ENCODE assay signal across 1 cellular context in the genomic region with DNA sequence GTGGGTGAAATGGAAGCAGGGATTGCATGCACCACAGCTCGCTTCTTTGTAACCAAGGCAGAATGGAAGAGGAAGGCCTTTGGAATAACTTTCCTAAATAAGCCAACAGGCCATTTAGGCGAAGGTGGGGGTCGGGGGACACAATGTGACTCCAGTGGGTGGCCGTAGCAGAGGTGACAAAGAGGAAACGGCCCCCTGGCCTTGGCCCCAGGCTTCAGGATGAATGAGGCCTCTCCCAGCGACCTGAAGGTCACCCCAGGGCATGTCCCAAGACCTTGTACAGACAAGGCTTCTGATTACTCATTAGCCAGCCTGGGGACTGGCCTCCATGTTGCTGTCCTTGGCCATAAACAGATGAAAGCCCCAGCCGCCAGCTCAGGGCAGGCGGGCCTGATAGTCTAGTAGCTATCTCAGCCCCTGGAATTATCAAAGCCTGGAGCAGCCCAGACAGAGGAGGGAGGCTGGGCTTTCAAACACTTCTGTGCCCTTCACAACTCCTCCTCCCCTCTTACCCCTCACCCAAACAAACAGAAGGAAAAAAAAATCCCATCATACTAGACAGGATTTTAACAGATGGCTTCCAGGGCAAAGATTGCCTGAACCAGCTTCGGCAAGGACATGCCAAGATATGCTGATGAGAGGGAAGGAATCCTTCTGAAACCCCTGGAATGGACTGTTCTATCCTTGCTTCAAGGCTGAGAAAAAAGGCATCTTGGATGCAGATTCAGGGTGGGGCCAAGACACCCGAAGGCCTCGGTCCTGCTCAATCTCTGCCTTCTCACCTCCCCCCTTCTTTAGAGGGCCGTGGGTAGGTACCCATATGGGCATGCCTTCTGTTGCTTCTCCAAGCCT.
TF ChIP-seq lines count a peak whose summit lies in the region.

No MANE protein-coding gene starts in this region.

TF ChIP-seq in HepG2, 621 proteins besides CTCF, POLR2A, EP300 and RAD21 (continued from another document and continues in another):
- TF ChIP-seq, protein P1, sequence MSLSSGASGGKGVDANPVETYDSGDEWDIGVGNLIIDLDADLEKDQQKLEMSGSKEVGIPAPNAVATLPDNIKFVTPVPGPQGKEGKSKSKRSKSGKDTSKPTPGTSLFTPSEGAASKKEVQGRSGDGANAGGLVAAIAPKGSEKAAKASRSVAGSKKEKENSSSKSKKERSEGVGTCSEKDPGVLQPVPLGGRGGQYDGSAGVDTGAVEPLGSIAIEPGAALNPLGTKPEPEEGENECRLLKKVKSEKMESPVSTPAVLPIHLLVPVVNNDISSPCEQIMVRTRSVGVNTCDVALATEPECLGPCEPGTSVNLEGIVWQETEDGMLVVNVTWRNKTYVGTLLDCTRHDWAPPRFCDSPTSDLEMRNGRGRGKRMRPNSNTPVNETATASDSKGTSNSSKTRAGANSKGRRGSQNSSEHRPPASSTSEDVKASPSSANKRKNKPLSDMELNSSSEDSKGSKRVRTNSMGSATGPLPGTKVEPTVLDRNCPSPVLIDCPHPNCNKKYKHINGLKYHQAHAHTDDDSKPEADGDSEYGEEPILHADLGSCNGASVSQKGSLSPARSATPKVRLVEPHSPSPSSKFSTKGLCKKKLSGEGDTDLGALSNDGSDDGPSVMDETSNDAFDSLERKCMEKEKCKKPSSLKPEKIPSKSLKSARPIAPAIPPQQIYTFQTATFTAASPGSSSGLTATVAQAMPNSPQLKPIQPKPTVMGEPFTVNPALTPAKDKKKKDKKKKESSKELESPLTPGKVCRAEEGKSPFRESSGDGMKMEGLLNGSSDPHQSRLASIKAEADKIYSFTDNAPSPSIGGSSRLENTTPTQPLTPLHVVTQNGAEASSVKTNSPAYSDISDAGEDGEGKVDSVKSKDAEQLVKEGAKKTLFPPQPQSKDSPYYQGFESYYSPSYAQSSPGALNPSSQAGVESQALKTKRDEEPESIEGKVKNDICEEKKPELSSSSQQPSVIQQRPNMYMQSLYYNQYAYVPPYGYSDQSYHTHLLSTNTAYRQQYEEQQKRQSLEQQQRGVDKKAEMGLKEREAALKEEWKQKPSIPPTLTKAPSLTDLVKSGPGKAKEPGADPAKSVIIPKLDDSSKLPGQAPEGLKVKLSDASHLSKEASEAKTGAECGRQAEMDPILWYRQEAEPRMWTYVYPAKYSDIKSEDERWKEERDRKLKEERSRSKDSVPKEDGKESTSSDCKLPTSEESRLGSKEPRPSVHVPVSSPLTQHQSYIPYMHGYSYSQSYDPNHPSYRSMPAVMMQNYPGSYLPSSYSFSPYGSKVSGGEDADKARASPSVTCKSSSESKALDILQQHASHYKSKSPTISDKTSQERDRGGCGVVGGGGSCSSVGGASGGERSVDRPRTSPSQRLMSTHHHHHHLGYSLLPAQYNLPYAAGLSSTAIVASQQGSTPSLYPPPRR (CRISPR knock-in tag; IDR thresholded peaks at IDR 0.05; ENCODE audit: borderline replicate concordance) = peak; percentile 96
- TF ChIP-seq, protein P2, sequence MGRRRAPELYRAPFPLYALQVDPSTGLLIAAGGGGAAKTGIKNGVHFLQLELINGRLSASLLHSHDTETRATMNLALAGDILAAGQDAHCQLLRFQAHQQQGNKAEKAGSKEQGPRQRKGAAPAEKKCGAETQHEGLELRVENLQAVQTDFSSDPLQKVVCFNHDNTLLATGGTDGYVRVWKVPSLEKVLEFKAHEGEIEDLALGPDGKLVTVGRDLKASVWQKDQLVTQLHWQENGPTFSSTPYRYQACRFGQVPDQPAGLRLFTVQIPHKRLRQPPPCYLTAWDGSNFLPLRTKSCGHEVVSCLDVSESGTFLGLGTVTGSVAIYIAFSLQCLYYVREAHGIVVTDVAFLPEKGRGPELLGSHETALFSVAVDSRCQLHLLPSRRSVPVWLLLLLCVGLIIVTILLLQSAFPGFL (CRISPR knock-in tag; IDR thresholded peaks at IDR 0.05) = no peak
- TF ChIP-seq ESRRA (CRISPR knock-in tag; IDR thresholded peaks at IDR 0.05; ENCODE audit: low read depth) (peak; percentile 96), ATF7 (IDR thresholded peaks at IDR 0.05) (no peak), ATF7 (CRISPR knock-in tag; IDR thresholded peaks at IDR 0.05) (0 out of 2 replicates have a peak, but pooled peaks have one; percentile 66), CCAR2 (optimal IDR thresholded peaks at IDR 0.05; ENCODE audit: low read depth, low read length) (no peak), MED1 (CRISPR knock-in tag; IDR thresholded peaks at IDR 0.05) (peak; percentile 99), AHR (CRISPR knock-in tag; IDR thresholded peaks at IDR 0.05) (0 out of 2 replicates have a peak, but pooled peaks have one; percentile 52), NFKB2 (CRISPR knock-in tag; IDR thresholded peaks at IDR 0.05; ENCODE audit: borderline replicate concordance) (peak; percentile 78; the same call in 1 of the 2 replicates), ZBTB20 (CRISPR knock-in tag; IDR thresholded peaks at IDR 0.05; ENCODE audit: borderline replicate concordance, low read depth) (no peak; the same call in 1 of the 2 replicates), MIXL1 (CRISPR knock-in tag; IDR thresholded peaks at IDR 0.05) (peak; percentile 95), CCDC6 (CRISPR knock-in tag; IDR thresholded peaks at IDR 0.05) (no peak), KDM5A (IDR thresholded peaks at IDR 0.05; ENCODE audit: borderline replicate concordance, low read length) (no peak), ASH2L (IDR thresholded peaks at IDR 0.05; ENCODE audit: insufficient read length, low read depth, low read length) (peak; percentile 91), TP53 (CRISPR knock-in tag; conservative IDR thresholded peaks at IDR 0.05) (peak; percentile 83; the same call in 1 of the 2 replicates), SNAPC2 (CRISPR knock-in tag; IDR thresholded peaks at IDR 0.05) (peak; percentile 69; the same call in 1 of the 2 replicates), ZNF430 (CRISPR knock-in tag; IDR thresholded peaks at IDR 0.05) (peak; percentile 75), ZNF350 (CRISPR knock-in tag; IDR thresholded peaks at IDR 0.05; ENCODE audit: borderline replicate concordance, low read depth) (peak; percentile 97), FOXA3 (CRISPR knock-in tag; IDR thresholded peaks at IDR 0.05) (peak; percentile 82), ZNF577 (CRISPR knock-in tag; IDR thresholded peaks at IDR 0.05; ENCODE audit: borderline replicate concordance, low read depth) (no peak), DNMT1 (CRISPR knock-in tag; IDR thresholded peaks at IDR 0.05) (no peak), MED8 (CRISPR knock-in tag; IDR thresholded peaks at IDR 0.05; ENCODE audit: insufficient replicate concordance) (peak; percentile 91), ZFP82 (CRISPR knock-in tag; IDR thresholded peaks at IDR 0.05; ENCODE audit: borderline replicate concordance) (peak; percentile 74; the same call in 1 of the 2 replicates)
- TF ChIP-seq, protein P3, sequence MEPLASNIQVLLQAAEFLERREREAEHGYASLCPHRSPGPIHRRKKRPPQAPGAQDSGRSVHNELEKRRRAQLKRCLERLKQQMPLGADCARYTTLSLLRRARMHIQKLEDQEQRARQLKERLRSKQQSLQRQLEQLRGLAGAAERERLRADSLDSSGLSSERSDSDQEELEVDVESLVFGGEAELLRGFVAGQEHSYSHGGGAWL (CRISPR knock-in tag; IDR thresholded peaks at IDR 0.05) = no peak
- TF ChIP-seq, protein P4, sequence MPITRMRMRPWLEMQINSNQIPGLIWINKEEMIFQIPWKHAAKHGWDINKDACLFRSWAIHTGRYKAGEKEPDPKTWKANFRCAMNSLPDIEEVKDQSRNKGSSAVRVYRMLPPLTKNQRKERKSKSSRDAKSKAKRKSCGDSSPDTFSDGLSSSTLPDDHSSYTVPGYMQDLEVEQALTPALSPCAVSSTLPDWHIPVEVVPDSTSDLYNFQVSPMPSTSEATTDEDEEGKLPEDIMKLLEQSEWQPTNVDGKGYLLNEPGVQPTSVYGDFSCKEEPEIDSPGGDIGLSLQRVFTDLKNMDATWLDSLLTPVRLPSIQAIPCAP (CRISPR knock-in tag; IDR thresholded peaks at IDR 0.05; ENCODE audit: low read depth) = no peak
- TF ChIP-seq, protein P5, sequence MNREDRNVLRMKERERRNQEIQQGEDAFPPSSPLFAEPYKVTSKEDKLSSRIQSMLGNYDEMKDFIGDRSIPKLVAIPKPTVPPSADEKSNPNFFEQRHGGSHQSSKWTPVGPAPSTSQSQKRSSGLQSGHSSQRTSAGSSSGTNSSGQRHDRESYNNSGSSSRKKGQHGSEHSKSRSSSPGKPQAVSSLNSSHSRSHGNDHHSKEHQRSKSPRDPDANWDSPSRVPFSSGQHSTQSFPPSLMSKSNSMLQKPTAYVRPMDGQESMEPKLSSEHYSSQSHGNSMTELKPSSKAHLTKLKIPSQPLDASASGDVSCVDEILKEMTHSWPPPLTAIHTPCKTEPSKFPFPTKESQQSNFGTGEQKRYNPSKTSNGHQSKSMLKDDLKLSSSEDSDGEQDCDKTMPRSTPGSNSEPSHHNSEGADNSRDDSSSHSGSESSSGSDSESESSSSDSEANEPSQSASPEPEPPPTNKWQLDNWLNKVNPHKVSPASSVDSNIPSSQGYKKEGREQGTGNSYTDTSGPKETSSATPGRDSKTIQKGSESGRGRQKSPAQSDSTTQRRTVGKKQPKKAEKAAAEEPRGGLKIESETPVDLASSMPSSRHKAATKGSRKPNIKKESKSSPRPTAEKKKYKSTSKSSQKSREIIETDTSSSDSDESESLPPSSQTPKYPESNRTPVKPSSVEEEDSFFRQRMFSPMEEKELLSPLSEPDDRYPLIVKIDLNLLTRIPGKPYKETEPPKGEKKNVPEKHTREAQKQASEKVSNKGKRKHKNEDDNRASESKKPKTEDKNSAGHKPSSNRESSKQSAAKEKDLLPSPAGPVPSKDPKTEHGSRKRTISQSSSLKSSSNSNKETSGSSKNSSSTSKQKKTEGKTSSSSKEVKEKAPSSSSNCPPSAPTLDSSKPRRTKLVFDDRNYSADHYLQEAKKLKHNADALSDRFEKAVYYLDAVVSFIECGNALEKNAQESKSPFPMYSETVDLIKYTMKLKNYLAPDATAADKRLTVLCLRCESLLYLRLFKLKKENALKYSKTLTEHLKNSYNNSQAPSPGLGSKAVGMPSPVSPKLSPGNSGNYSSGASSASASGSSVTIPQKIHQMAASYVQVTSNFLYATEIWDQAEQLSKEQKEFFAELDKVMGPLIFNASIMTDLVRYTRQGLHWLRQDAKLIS (CRISPR knock-in tag; IDR thresholded peaks at IDR 0.05) = no peak
- TF ChIP-seq, protein P6, sequence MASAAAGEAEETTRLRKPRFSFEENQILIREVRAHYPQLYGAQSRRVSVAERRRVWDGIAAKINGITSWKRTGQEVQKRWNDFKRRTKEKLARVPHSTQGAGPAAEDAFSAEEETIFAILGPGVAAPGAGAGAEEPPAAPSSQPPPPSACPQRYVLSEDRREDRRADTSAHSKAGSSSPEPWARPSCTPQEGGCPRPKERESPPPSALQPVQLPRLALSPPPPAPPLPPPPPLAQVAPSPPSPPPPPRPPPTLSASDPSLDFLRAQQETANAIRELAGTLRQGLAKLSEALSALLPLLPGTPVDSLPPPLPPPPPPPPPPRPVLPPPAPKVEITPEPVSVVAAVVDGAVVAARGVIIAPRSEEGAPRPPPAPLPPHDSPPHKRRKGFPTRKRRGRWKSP (CRISPR knock-in tag; IDR thresholded peaks at IDR 0.05) = peak; percentile 73
- TF ChIP-seq, protein P7, sequence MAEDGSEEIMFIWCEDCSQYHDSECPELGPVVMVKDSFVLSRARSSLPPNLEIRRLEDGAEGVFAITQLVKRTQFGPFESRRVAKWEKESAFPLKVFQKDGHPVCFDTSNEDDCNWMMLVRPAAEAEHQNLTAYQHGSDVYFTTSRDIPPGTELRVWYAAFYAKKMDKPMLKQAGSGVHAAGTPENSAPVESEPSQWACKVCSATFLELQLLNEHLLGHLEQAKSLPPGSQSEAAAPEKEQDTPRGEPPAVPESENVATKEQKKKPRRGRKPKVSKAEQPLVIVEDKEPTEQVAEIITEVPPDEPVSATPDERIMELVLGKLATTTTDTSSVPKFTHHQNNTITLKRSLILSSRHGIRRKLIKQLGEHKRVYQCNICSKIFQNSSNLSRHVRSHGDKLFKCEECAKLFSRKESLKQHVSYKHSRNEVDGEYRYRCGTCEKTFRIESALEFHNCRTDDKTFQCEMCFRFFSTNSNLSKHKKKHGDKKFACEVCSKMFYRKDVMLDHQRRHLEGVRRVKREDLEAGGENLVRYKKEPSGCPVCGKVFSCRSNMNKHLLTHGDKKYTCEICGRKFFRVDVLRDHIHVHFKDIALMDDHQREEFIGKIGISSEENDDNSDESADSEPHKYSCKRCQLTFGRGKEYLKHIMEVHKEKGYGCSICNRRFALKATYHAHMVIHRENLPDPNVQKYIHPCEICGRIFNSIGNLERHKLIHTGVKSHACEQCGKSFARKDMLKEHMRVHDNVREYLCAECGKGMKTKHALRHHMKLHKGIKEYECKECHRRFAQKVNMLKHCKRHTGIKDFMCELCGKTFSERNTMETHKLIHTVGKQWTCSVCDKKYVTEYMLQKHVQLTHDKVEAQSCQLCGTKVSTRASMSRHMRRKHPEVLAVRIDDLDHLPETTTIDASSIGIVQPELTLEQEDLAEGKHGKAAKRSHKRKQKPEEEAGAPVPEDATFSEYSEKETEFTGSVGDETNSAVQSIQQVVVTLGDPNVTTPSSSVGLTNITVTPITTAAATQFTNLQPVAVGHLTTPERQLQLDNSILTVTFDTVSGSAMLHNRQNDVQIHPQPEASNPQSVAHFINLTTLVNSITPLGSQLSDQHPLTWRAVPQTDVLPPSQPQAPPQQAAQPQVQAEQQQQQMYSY (CRISPR knock-in tag; IDR thresholded peaks at IDR 0.05) = peak; percentile 79
- TF ChIP-seq, protein P8, sequence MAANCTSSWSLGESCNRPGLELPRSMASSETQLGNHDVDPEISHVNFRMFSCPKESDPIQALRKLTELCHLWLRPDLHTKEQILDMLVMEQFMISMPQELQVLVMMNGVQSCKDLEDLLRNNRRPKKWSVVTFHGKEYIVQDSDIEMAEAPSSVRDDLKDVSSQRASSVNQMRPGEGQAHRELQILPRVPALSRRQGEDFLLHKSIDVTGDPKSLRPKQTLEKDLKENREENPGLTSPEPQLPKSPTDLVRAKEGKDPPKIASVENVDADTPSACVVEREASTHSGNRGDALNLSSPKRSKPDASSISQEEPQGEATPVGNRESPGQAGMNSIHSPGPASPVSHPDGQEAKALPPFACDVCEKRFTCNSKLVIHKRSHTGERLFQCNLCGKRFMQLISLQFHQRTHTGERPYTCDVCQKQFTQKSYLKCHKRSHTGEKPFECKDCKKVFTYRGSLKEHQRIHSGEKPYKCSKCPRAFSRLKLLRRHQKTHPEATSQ (CRISPR knock-in tag; IDR thresholded peaks at IDR 0.05; ENCODE audit: borderline replicate concordance) = peak; percentile 90; the same call in 1 of the 2 replicates
- TF ChIP-seq, protein P9, sequence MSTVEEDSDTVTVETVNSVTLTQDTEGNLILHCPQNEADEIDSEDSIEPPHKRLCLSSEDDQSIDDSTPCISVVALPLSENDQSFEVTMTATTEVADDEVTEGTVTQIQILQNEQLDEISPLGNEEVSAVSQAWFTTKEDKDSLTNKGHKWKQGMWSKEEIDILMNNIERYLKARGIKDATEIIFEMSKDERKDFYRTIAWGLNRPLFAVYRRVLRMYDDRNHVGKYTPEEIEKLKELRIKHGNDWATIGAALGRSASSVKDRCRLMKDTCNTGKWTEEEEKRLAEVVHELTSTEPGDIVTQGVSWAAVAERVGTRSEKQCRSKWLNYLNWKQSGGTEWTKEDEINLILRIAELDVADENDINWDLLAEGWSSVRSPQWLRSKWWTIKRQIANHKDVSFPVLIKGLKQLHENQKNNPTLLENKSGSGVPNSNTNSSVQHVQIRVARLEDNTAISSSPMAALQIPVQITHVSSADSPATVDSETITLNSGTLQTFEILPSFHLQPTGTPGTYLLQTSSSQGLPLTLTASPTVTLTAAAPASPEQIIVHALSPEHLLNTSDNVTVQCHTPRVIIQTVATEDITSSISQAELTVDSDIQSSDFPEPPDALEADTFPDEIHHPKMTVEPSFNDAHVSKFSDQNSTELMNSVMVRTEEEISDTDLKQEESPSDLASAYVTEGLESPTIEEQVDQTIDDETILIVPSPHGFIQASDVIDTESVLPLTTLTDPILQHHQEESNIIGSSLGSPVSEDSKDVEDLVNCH (CRISPR knock-in tag; IDR thresholded peaks at IDR 0.05) = no peak
